In genomic region chr5:73375949-73376348, GRCh38 we compare ENCODE assay signal across 15 cellular contexts.
DNase-seq lines count a peak whose midpoint lies in the region; ATAC-seq, FAIRE-seq and TF ChIP-seq lines count a peak whose summit lies in the region.
"Had no signal": no experiment of that assay in that cellular context is flagged by ENCODE, and none has a peak within 500 bp of the region (broad histone marks: within the 10 kb centered on the region; RNA-seq: fewer than 3 reads in every experiment).

No MANE protein-coding gene starts in this region.

- no peak for TF ChIP-seq RAD21 in SK-N-SH (IDR thresholded peaks at IDR 0.05; ENCODE audit: low read length)
- no peak for TF ChIP-seq RAD21 in K562 (CRISPR knock-in tag; conservative IDR thresholded peaks at IDR 0.05 in 1 of 2, IDR thresholded peaks at IDR 0.05 in 1 of 2)

- no peak for ATAC-seq in SK-N-SH treated with all-trans-retinoic acid at 6 μM for 48 hours
- no peak for ATAC-seq in K562
- no peak for ATAC-seq in GM21381 (IDR thresholded peaks at IDR 0.05; ENCODE audit: unreplicated experiment)
- ATAC-seq in heart right ventricle = no peak
- no peak for ATAC-seq in HG02981 (IDR thresholded peaks at IDR 0.05; ENCODE audit: unreplicated experiment)
- ATAC-seq: CD8-positive, alpha-beta T cell had no signal

- H3K4me1 ChIP-seq in SK-N-SH (ENCODE audit: control insufficient read depth in 1 of 2, insufficient read depth in 2 of 2, low read depth in 1 of 2, low read length in 1 of 2) = peaks cover 0 to 33% of the 10 kb centered on the region in 2 experiments
- peaks cover 0 to 8% of the 10 kb centered on the region in 2 experiments; a peak in 1 of 5 replicates for H3K4me1 ChIP-seq in K562 (replicated peaks in 1 of 2; ENCODE audit: control insufficient read depth in 2 of 2, insufficient read depth in 2 of 2, low read length in 2 of 2)
- peaks cover 54% of the 10 kb centered on the region for H3K4me1 ChIP-seq in osteoblast (ENCODE audit: insufficient read depth, low read length)
- peaks cover 0 to 11% (median 0%) of the 10 kb centered on the region in 9 donors for H3K4me1 ChIP-seq in heart right ventricle

- DNase-seq in SK-N-SH (no peak), K562 (ENCODE audit: extremely low read depth in 1 of 4, low spot score in 3 of 4) (no peak), osteoblast (ENCODE audit: insufficient read length, low spot score, missing footprints) (no peak), heart right ventricle (no peak)
- DNase-seq: CD8-positive, alpha-beta T cell; COR-L47; DMS53; GF-D8; KBM-7 had no signal

- H3K79me2 ChIP-seq in SK-N-SH (ENCODE audit: insufficient read depth) (0 out of 2 replicates have a peak, but pooled peaks cover 5% of the 10 kb centered on the region), K562 (ENCODE audit: control insufficient read depth, insufficient read depth, low read length) (no peaks in the 10 kb centered on the region), osteoblast (ENCODE audit: insufficient read depth, low read length) (no peaks in the 10 kb centered on the region)

- H3K27ac ChIP-seq in SK-N-SH (ENCODE audit: low read depth in 2 of 2, low read length in 1 of 2) (peak overlapping the region; percentile 88 to 99; a peak in 3 of 4 replicates), K562 (ENCODE audit: extremely low read depth, low read depth, low read length) (no peak overlapping the region), osteoblast (ENCODE audit: low read depth, low read length) (peak overlapping the region; percentile 89), heart right ventricle (no peak overlapping the region)
- H3K27ac ChIP-seq: 22Rv1 had no signal

- no peaks in the 10 kb centered on the region for H3K9me1 ChIP-seq in K562 (ENCODE audit: control insufficient read depth, insufficient read depth, low read length)

- H3K27me3 ChIP-seq in SK-N-SH (ENCODE audit: insufficient read depth) (no peaks in the 10 kb centered on the region), K562 (ENCODE audit: control insufficient read depth in 2 of 2, insufficient read depth in 2 of 2, low read length in 2 of 2) (peaks cover 18 to 25% of the 10 kb centered on the region in 2 experiments), osteoblast (ENCODE audit: insufficient read depth, low read length) (no peaks in the 10 kb centered on the region), heart right ventricle (peaks cover 0 to 98% (median 92%) of the 10 kb centered on the region in 7 donors)

- BruUV-seq in K562 (replicated peaks; lab: Mats Ljungman, UMichigan) = no TSS peak

- TF ChIP-seq EP300 in SK-N-SH (IDR thresholded peaks at IDR 0.05; ENCODE audit: borderline replicate concordance in 1 of 2, low read depth in 1 of 2, low read length in 1 of 2) = no peak
- TF ChIP-seq EP300 in K562 (IDR thresholded peaks at IDR 0.05; ENCODE audit: low read length) = no peak

- in situ Hi-C loops in K562 (cut with MboI) = no loop called here

- POLR2A ChIA-PET in SK-N-SH (lab: Yijun Ruan, JAX) (no interaction called here), K562 (lab: Yijun Ruan, JAX) (no interaction called here)

- TF ChIP-seq CTCF in SK-N-SH (IDR thresholded peaks at IDR 0.05) (no peak), K562 (IDR thresholded peaks at IDR 0.05 in 2 of 3, conservative IDR thresholded peaks at IDR 0.05 in 1 of 3; ENCODE audit: insufficient read depth in 2 of 3, low read depth in 1 of 3, low read length in 3 of 3) (no peak), osteoblast (IDR thresholded peaks at IDR 0.05; ENCODE audit: extremely low read depth, low read depth, low read length) (no peak), heart right ventricle (IDR thresholded peaks at IDR 0.05) (no peak)

- no peaks in the 10 kb centered on the region for H4K20me1 ChIP-seq in SK-N-SH (ENCODE audit: insufficient read depth)
- no peaks in the 10 kb centered on the region for H4K20me1 ChIP-seq in K562 (replicated peaks; ENCODE audit: control insufficient read depth, insufficient read depth, low read length)
- H4K20me1 ChIP-seq in osteoblast (ENCODE audit: insufficient read depth, low read length) = no peaks in the 10 kb centered on the region

- peaks cover 67% of the 10 kb centered on the region for H3F3A ChIP-seq in SK-N-SH (replicated peaks; ENCODE audit: insufficient read depth)

- intact Hi-C loops in K562 (cut with micrococcal nuclease) = no loop called here
- intact Hi-C loops in heart right ventricle (cut with DNase I) = no loop called here

- no peaks in the 10 kb centered on the region for H3K9me2 ChIP-seq in SK-N-SH

- H3K4me2 ChIP-seq in SK-N-SH (no peak overlapping the region), K562 (ENCODE audit: insufficient read depth, low read length) (no peak overlapping the region), osteoblast (ENCODE audit: insufficient read depth, low read length) (no peak overlapping the region)

- FAIRE-seq in K562 (lab: Jason Lieb, UNC) = no peak
- FAIRE-seq: H54 had no signal

- H3K4me3 ChIP-seq in SK-N-SH (ENCODE audit: low read depth in 2 of 2, low read length in 1 of 2) (no peak overlapping the region), K562 (no peak overlapping the region), osteoblast (ENCODE audit: insufficient read depth, low read length) (no peak overlapping the region), heart right ventricle (no peak overlapping the region)
- H3K4me3 ChIP-seq: GM23248 had no signal

- H3K36me3 ChIP-seq in SK-N-SH (replicated peaks in 1 of 2; ENCODE audit: control insufficient read depth in 1 of 2, insufficient read depth in 2 of 2, low read length in 1 of 2) = no peaks in the 10 kb centered on the region
- no peaks in the 10 kb centered on the region for H3K36me3 ChIP-seq in K562 (ENCODE audit: control insufficient read depth, insufficient read depth, low read length)
- H3K36me3 ChIP-seq in osteoblast (ENCODE audit: insufficient read depth, low read length) = no peaks in the 10 kb centered on the region
- no peaks in the 10 kb centered on the region for H3K36me3 ChIP-seq in heart right ventricle

- H3K9me3 ChIP-seq in SK-N-SH (no peaks in the 10 kb centered on the region), K562 (replicated peaks; ENCODE audit: control insufficient read depth, insufficient read depth, low read depth, low read length) (no peaks in the 10 kb centered on the region), osteoblast (ENCODE audit: low read depth, low read length) (no peaks in the 10 kb centered on the region), heart right ventricle (no peaks in the 10 kb centered on the region)

- WGBS in SK-N-SH (ENCODE audit: low lambda C conversion rate) = 95% methylated on average over 2 of the region's 2 CpGs
- WGBS in K562 (ENCODE audit: insufficient coverage, low coverage, missing lambda C conversion rate) = 0% methylated on average over 2 of the region's 2 CpGs
- WGBS in heart right ventricle, 2 donors = 56 to 88% methylated on average over 2 of the region's 2 CpGs

- H3K9ac ChIP-seq in SK-N-SH = peak overlapping the region; percentile 8; the same call in 1 of the 2 replicates
- H3K9ac ChIP-seq in K562 (ENCODE audit: insufficient read depth in 1 of 2, low read depth in 2 of 2, low read length in 2 of 2) = no peak overlapping the region
- H3K9ac ChIP-seq: GM23248 had no signal

- CTCF ChIA-PET in SK-N-SH (lab: Yijun Ruan, JAX) = no interaction called here
- CTCF ChIA-PET in K562 (lab: Yijun Ruan, JAX; ENCODE audit: low intra/inter-chr PET ratio) = no interaction called here

- H2AFZ ChIP-seq in SK-N-SH (ENCODE audit: low read depth) (no peak overlapping the region), K562 (ENCODE audit: low read depth, low read length) (no peak overlapping the region), osteoblast (ENCODE audit: low read length) (no peak overlapping the region)
- H2AFZ ChIP-seq: GM23248 had no signal

- no peak for TF ChIP-seq POLR2A in K562 (conservative IDR thresholded peaks at IDR 0.05)

TF ChIP-seq in SK-N-SH, 30 proteins besides CTCF, POLR2A, EP300 and RAD21 (continues in another document):
- TF ChIP-seq RXRA (IDR thresholded peaks at IDR 0.05; ENCODE audit: borderline replicate concordance, low read depth) = no peak
- no peak for TF ChIP-seq SIN3A (IDR thresholded peaks at IDR 0.05; ENCODE audit: borderline replicate concordance, low read depth, low read length)
- TF ChIP-seq EZH2phosphoT487 (IDR thresholded peaks at IDR 0.05; ENCODE audit: borderline replicate concordance, low read depth) = no peak

TF ChIP-seq in SK-N-SH treated with all-trans-retinoic acid at 6 μM for 48 hours, 23 proteins besides CTCF, POLR2A, EP300 and RAD21:
- TF ChIP-seq PATZ1 (CRISPR knock-in tag; IDR thresholded peaks at IDR 0.05; ENCODE audit: borderline replicate concordance) = no peak

TF ChIP-seq in K562, 482 proteins besides CTCF, POLR2A, EP300 and RAD21:
- TF ChIP-seq RBM25 (IDR thresholded peaks at IDR 0.05; ENCODE audit: low read depth, low read length, severe bottlenecking) (peak; percentile 58), ZNF274 (IDR thresholded peaks at IDR 0.05; ENCODE audit: borderline replicate concordance, low read depth, low read length) (no peak), PATZ1 (CRISPR knock-in tag; IDR thresholded peaks at IDR 0.05; ENCODE audit: borderline replicate concordance) (no peak)
TF ChIP-seq in K562: peak in this region for 1.

Comparison
In these comparisons a context has a peak if more than half of its experiments do, and no peak if none do; other contexts are left out.
1. H3K27ac ChIP-seq: peak in SK-N-SH (2 of 2) and osteoblast (single experiment); none in K562 (single experiment) and heart right ventricle (0 of 10).